In the genomic region with DNA sequence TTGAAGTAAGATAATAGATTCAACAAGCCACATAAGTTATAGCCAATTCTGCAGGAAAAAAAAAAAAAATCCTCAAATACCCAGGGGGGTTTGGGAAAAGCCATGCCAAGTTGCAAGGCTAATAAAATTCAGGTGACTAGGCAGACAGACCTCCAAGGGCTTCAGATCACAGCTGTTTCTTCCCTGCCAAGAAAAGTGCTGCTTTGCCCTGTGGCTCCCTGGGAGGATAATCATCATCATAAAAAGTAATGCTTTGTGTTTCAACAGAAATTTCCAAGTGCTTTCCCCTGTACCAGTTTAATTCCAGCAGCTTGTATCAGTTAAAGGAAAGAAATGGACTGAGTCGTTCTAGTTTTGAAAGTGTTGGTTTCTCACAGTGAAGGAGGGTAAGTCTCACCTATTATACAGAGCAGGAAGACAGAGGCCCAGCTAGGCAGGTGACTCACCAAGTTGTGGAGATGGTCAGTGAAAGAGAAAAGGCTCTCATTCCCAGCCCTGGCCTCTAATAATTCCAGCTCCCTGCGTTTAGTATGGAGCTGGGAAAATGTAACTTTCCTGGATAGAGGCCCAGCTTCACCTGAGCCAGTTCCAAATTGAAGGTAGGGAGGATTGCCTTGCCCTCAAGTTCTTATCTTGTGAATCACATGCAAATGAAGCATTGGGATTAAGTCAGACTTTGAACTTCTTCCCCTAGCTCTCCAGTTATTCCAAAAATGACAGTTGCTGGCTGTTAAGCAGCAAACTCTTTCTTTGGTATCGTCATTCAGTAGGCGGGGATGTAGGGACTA, we compare ENCODE assay signal across 31 cellular contexts.
DNase-seq lines count a peak whose midpoint lies in the region; ATAC-seq, FAIRE-seq and TF ChIP-seq lines count a peak whose summit lies in the region.
"Had no signal": no experiment of that assay in that cellular context is flagged by ENCODE, and none has a peak within 500 bp of the region (broad histone marks: within the 10 kb centered on the region; RNA-seq: fewer than 3 reads in every experiment).

No MANE protein-coding gene starts in this region.

- no peaks in the 10 kb centered on the region for H3K27me3 ChIP-seq in astrocyte (ENCODE audit: insufficient read depth, low read length)
- H3K27me3 ChIP-seq in CD4-positive, alpha-beta memory T cell (ENCODE audit: insufficient read depth, low read length): no peaks in the 10 kb centered on the region
- H3K27me3 ChIP-seq: cardiac muscle cell, gastroesophageal sphincter, SJSA1, upper lobe of right lung had no signal

- H3K36me3 ChIP-seq in astrocyte (ENCODE audit: insufficient read depth, low read length): no peaks in the 10 kb centered on the region
- H3K36me3 ChIP-seq in CD4-positive, alpha-beta memory T cell (ENCODE audit: insufficient read depth, low read length): no peaks in the 10 kb centered on the region
- H3K36me3 ChIP-seq: cardiac muscle cell, gastroesophageal sphincter, SJSA1, upper lobe of right lung had no signal

- H3K9me3 Mint-ChIP-seq in astrocyte (ENCODE audit: unreplicated experiment): peaks cover 2% of the 10 kb centered on the region
- peaks cover 0 to 15% (median 2%) of the 10 kb centered on the region in 8 donors for H3K9me3 Mint-ChIP-seq in CD4-positive, alpha-beta memory T cell
- H3K9me3 Mint-ChIP-seq: HFFc6; T-helper 2 cell treated with Interferon-gamma antibody and Interleukin-4, amounts not matched to agents 5 μg/mL and 100 μg/mL, for 36 hours had no signal

- no peak overlapping the region for H3K4me3 ChIP-seq in astrocyte (ENCODE audit: insufficient read depth, low read depth, low read length)
- no peak overlapping the region for H3K4me3 ChIP-seq in CD4-positive, alpha-beta memory T cell (ENCODE audit: low read length in 2 of 2)
- H3K4me3 ChIP-seq: cardiac muscle cell, gastroesophageal sphincter, PC-9, SJSA1, upper lobe of right lung had no signal

- DNase-seq in DMS79 treated with DMSO at 0.1 percent for 48 hours (lab: John Stamatoyannopoulos, UW): peak; percentile 31
- DNase-seq in DMS79 (lab: John Stamatoyannopoulos, UW): no peak
- peak; percentile 54 for DNase-seq in LoVo (ENCODE audit: low spot score)
- peak; percentile 38 for DNase-seq in astrocyte (ENCODE audit: low read depth)
- peak; percentile 76 for DNase-seq in kidney tubule cell (ENCODE audit: low spot score)
- DNase-seq in CD4-positive, alpha-beta memory T cell: no peak
- no peak for DNase-seq in epidermal melanocyte (ENCODE audit: insufficient read length, low spot score)
- DNase-seq: 8988T; activated B cell treated with CpG ODN at 0.5 μM for 24 hours; activated CD4-positive, alpha-beta T cell treated with anti-CD3 and anti-CD28 coated beads, Interleukin-2, amount 50 U/mL, for 48 hours; activated gamma-delta T cell treated with Interleukin-2 at 50 U/mL for 16 hours; activated T-cell treated with anti-CD3 and anti-CD28 coated beads for 4 hours; Caco-2; HFFc6; kidney glomerular epithelial cell; MV-4-11; NCI-H2029; NCI-H526 treated with DMSO at 0.1 percent for 48 hours; PC-9; retina; stimulated activated CD8-positive, alpha-beta memory T cell treated with anti-CD3 and anti-CD28 coated beads, Interleukin-4, amount 100 ng/mL, for 48 hours; upper lobe of right lung had no signal

- H3K27ac Mint-ChIP-seq in astrocyte (ENCODE audit: unreplicated experiment): no peak overlapping the region
- no peak overlapping the region for H3K27ac Mint-ChIP-seq in CD4-positive, alpha-beta memory T cell
- H3K27ac Mint-ChIP-seq: activated B cell treated with CpG ODN at 0.5 μM for 24 hours; B cell; dendritic cell treated with granulocyte-macrophage colony-stimulating factor and Interleukin-4, amounts not matched to agents 40 ng/mL and 50 ng/mL, for 4 days; HFFc6; IgD-negative memory B cell; T-helper 2 cell treated with Interferon-gamma antibody and Interleukin-4, amounts not matched to agents 5 μg/mL and 100 μg/mL, for 36 hours had no signal

- no peak overlapping the region for H3K27ac ChIP-seq in astrocyte (ENCODE audit: low read depth, low read length)
- no peak overlapping the region for H3K27ac ChIP-seq in CD4-positive, alpha-beta memory T cell (ENCODE audit: low read depth, low read length)
- H3K27ac ChIP-seq: cardiac muscle cell, gastroesophageal sphincter, PC-9, SJSA1, upper lobe of right lung had no signal

- no peak for FAIRE-seq in astrocyte (lab: Jason Lieb, UNC)
- FAIRE-seq: endothelial cell of umbilical vein had no signal

- no peak overlapping the region for H2AFZ ChIP-seq in astrocyte (ENCODE audit: low read depth, low read length)
- H2AFZ ChIP-seq: PC-9 had no signal

- H3K4me2 ChIP-seq in astrocyte (ENCODE audit: low read length): no peak overlapping the region
- H3K4me2 ChIP-seq: PC-9 had no signal

- no peaks in the 10 kb centered on the region for H3K27me3 Mint-ChIP-seq in astrocyte (ENCODE audit: low read depth, unreplicated experiment)
- H3K27me3 Mint-ChIP-seq in CD4-positive, alpha-beta memory T cell: peaks cover 0 to 4% of the 10 kb centered on the region in 2 donors
- H3K27me3 Mint-ChIP-seq: activated B cell treated with CpG ODN at 0.5 μM for 24 hours; B cell; dendritic cell treated with granulocyte-macrophage colony-stimulating factor and Interleukin-4, amounts not matched to agents 40 ng/mL and 50 ng/mL, for 4 days had no signal

- H3K4me1 ChIP-seq in astrocyte (ENCODE audit: insufficient read depth, low read length): no peaks in the 10 kb centered on the region
- no peaks in the 10 kb centered on the region for H3K4me1 ChIP-seq in CD4-positive, alpha-beta memory T cell (ENCODE audit: insufficient read depth, low read length)
- H3K4me1 ChIP-seq: gastroesophageal sphincter, SJSA1, upper lobe of right lung had no signal

- CTCF ChIA-PET in CD4-positive, alpha-beta memory T cell (lab: Charles Lee; ENCODE audit: partially characterized antibody): no interaction called here

- H3K9me3 ChIP-seq in astrocyte (ENCODE audit: insufficient read depth, low read depth, low read length): no peaks in the 10 kb centered on the region
- H3K9me3 ChIP-seq in CD4-positive, alpha-beta memory T cell (ENCODE audit: control insufficient read depth in 1 of 2, low read length in 2 of 2): no peaks in the 10 kb centered on the region
- H3K9me3 ChIP-seq: Caco-2, SJSA1, upper lobe of right lung had no signal

- H3K9ac ChIP-seq in astrocyte (ENCODE audit: low read length): no peak overlapping the region

- no peaks in the 10 kb centered on the region for H3K36me3 Mint-ChIP-seq in astrocyte (ENCODE audit: low read depth, unreplicated experiment)
- no peaks in the 10 kb centered on the region for H3K36me3 Mint-ChIP-seq in CD4-positive, alpha-beta memory T cell
- H3K36me3 Mint-ChIP-seq: IgD-negative memory B cell had no signal

- H3K4me3 Mint-ChIP-seq in astrocyte (ENCODE audit: unreplicated experiment): no peak overlapping the region
- H3K4me3 Mint-ChIP-seq in CD4-positive, alpha-beta memory T cell: peak overlapping the region in 1 of 8 donors; percentile 16
- H3K4me3 Mint-ChIP-seq: activated B cell treated with CpG ODN at 0.5 μM for 24 hours; B cell; dendritic cell treated with granulocyte-macrophage colony-stimulating factor and Interleukin-4, amounts not matched to agents 40 ng/mL and 50 ng/mL, for 4 days; HFFc6; IgD-negative memory B cell; T-helper 2 cell treated with Interferon-gamma antibody and Interleukin-4, amounts not matched to agents 5 μg/mL and 100 μg/mL, for 36 hours had no signal

- H4K20me1 ChIP-seq in astrocyte (ENCODE audit: insufficient read depth, low read length): no peaks in the 10 kb centered on the region

- TF ChIP-seq CTCF in astrocyte (IDR thresholded peaks at IDR 0.05; ENCODE audit: insufficient read depth, low read depth, low read length): no peak

- no peak for ATAC-seq in HG02840 (IDR thresholded peaks at IDR 0.05; ENCODE audit: low FRiP score, unreplicated experiment)
- ATAC-seq: gastroesophageal sphincter, upper lobe of right lung had no signal

- no peaks in the 10 kb centered on the region for H3K79me2 ChIP-seq in astrocyte (ENCODE audit: insufficient read depth, low read length)

- peaks cover 2% of the 10 kb centered on the region for H3K4me1 Mint-ChIP-seq in astrocyte (ENCODE audit: low read depth, unreplicated experiment)
- no peaks in the 10 kb centered on the region for H3K4me1 Mint-ChIP-seq in CD4-positive, alpha-beta memory T cell
- H3K4me1 Mint-ChIP-seq: activated B cell treated with CpG ODN at 0.5 μM for 24 hours, B cell, IgD-negative memory B cell had no signal

- intact Hi-C loops in CD4-positive, alpha-beta memory T cell (cut with micrococcal nuclease): no loop called here

- POLR2A ChIA-PET in CD4-positive, alpha-beta memory T cell (lab: Charles Lee; ENCODE audit: partially characterized antibody): no interaction called here

Comparison
In these comparisons a context has a peak if more than half of its experiments do, and no peak if none do; other contexts are left out.
1. DNase-seq: peak in DMS79 treated with DMSO at 0.1 percent for 48 hours (single experiment), LoVo (single experiment), astrocyte (single experiment) and kidney tubule cell (single experiment); none in DMS79 (single experiment), CD4-positive, alpha-beta memory T cell (0 of 5) and epidermal melanocyte (single experiment).